1 cellular context compared by ENCODE assay signal in genomic region chr17:82345151-82345976, GRCh38.
TF ChIP-seq lines count a peak whose summit lies in the region.

No MANE protein-coding gene starts in this region.

TF ChIP-seq in K562, 482 proteins besides CTCF, POLR2A, EP300 and RAD21 (continued from another document and continues in another):
- TF ChIP-seq AFF4 (CRISPR knock-in tag; IDR thresholded peaks at IDR 0.05): no peak
- TF ChIP-seq NEUROD1 (IDR thresholded peaks at IDR 0.05; ENCODE audit: borderline replicate concordance, low read depth, low read length, partially characterized antibody): peak; percentile 71
- no peak for TF ChIP-seq TGIF2 (CRISPR knock-in tag; IDR thresholded peaks at IDR 0.05)
- no peak for TF ChIP-seq KAT2B (IDR thresholded peaks at IDR 0.05; ENCODE audit: low read depth, low read length)
- TF ChIP-seq MIER1 (IDR thresholded peaks at IDR 0.05; ENCODE audit: low read depth): no peak
- TF ChIP-seq NELFE (IDR thresholded peaks at IDR 0.05; ENCODE audit: insufficient read depth, insufficient read length): no peak
- TF ChIP-seq MTA3 (IDR thresholded peaks at IDR 0.05; ENCODE audit: borderline replicate concordance): peak; percentile 94
- peak; percentile 86 for TF ChIP-seq HES1 (IDR thresholded peaks at IDR 0.05; ENCODE audit: low read depth)
- peak; percentile 94 for TF ChIP-seq BCOR (IDR thresholded peaks at IDR 0.05)
- TF ChIP-seq HCFC1 (IDR thresholded peaks at IDR 0.05; ENCODE audit: low read depth, low read length): no peak
- TF ChIP-seq ZNF511 (CRISPR knock-in tag; IDR thresholded peaks at IDR 0.05): peak; percentile 65; the same call in 1 of the 2 replicates
- no peak for TF ChIP-seq ZBTB5 (IDR thresholded peaks at IDR 0.05)
- TF ChIP-seq ZNF354B (CRISPR knock-in tag; IDR thresholded peaks at IDR 0.05): no peak
- TF ChIP-seq WHSC1 (IDR thresholded peaks at IDR 0.05; ENCODE audit: low read length): no peak
- no peak for TF ChIP-seq FUS (optimal IDR thresholded peaks at IDR 0.05; ENCODE audit: low read depth, low read length)
- TF ChIP-seq CBFA2T2 (conservative IDR thresholded peaks at IDR 0.05): peak; percentile 98
- TF ChIP-seq U2AF2 (optimal IDR thresholded peaks at IDR 0.05; ENCODE audit: low read depth, low read length): no peak
- no peak for TF ChIP-seq HMG20A (CRISPR knock-in tag; conservative IDR thresholded peaks at IDR 0.05)
- TF ChIP-seq BMI1 (IDR thresholded peaks at IDR 0.05; ENCODE audit: low read length): no peak
- no peak for TF ChIP-seq ZNF77 (CRISPR knock-in tag; IDR thresholded peaks at IDR 0.05)
- peak; percentile 93 for TF ChIP-seq CREB3 (tag; conservative IDR thresholded peaks at IDR 0.05; ENCODE audit: low read depth)
- TF ChIP-seq ZNF764 (CRISPR knock-in tag; IDR thresholded peaks at IDR 0.05; ENCODE audit: low read depth): no peak
- no peak for TF ChIP-seq SP2 (IDR thresholded peaks at IDR 0.05; ENCODE audit: extremely low read depth, low read depth, low read length, poor library complexity, severe bottlenecking)
- peak; percentile 69 for TF ChIP-seq SMARCA5 (IDR thresholded peaks at IDR 0.05)
- peak; percentile 73; the same call in 1 of the 2 replicates for TF ChIP-seq ZNF316 (IDR thresholded peaks at IDR 0.05)
- TF ChIP-seq CEBPG (CRISPR knock-in tag; IDR thresholded peaks at IDR 0.05): no peak
- TF ChIP-seq CEBPG (tag; conservative IDR thresholded peaks at IDR 0.05 in 1 of 2, IDR thresholded peaks at IDR 0.05 in 1 of 2): no peak
- TF ChIP-seq ZNF140 (CRISPR knock-in tag; IDR thresholded peaks at IDR 0.05): no peak
- no peak for TF ChIP-seq NR2F6 (CRISPR knock-in tag; IDR thresholded peaks at IDR 0.05)
- peak in 1 of 2 experiments; percentile 56; a peak in 1 of 4 replicates for TF ChIP-seq ETV6 (IDR thresholded peaks at IDR 0.05; ENCODE audit: borderline replicate concordance in 1 of 2, low read depth in 2 of 2, low read length in 1 of 2)
- TF ChIP-seq ETV6 (CRISPR knock-in tag; IDR thresholded peaks at IDR 0.05; ENCODE audit: borderline replicate concordance): no peak
- TF ChIP-seq XRCC3 (IDR thresholded peaks at IDR 0.05): no peak
- no peak for TF ChIP-seq ZNF518B (CRISPR knock-in tag; IDR thresholded peaks at IDR 0.05)
- TF ChIP-seq TCF15 (CRISPR knock-in tag; IDR thresholded peaks at IDR 0.05): peak; percentile 69; the same call in 1 of the 2 replicates
- TF ChIP-seq RBM39 (optimal IDR thresholded peaks at IDR 0.05; ENCODE audit: low read depth, low read length): no peak
- TF ChIP-seq ZMIZ1 (IDR thresholded peaks at IDR 0.05; ENCODE audit: low read depth in 2 of 2, low read length in 2 of 2): no peak; a peak in 1 of 4 replicates
- peak; percentile 71 for TF ChIP-seq BACH1 (tag; IDR thresholded peaks at IDR 0.05)
- TF ChIP-seq ZNF444 (CRISPR knock-in tag; IDR thresholded peaks at IDR 0.05): no peak
- no peak for TF ChIP-seq FOXA3 (CRISPR knock-in tag; conservative IDR thresholded peaks at IDR 0.05 in 1 of 2, IDR thresholded peaks at IDR 0.05 in 1 of 2)
- no peak for TF ChIP-seq BRF1 (IDR thresholded peaks at IDR 0.05; ENCODE audit: borderline replicate concordance, extremely low read depth, insufficient read length)
- TF ChIP-seq ARID4B (CRISPR knock-in tag; IDR thresholded peaks at IDR 0.05): peak; percentile 36; the same call in 1 of the 2 replicates
